19 cellular contexts compared by ENCODE assay signal in the genomic region with DNA sequence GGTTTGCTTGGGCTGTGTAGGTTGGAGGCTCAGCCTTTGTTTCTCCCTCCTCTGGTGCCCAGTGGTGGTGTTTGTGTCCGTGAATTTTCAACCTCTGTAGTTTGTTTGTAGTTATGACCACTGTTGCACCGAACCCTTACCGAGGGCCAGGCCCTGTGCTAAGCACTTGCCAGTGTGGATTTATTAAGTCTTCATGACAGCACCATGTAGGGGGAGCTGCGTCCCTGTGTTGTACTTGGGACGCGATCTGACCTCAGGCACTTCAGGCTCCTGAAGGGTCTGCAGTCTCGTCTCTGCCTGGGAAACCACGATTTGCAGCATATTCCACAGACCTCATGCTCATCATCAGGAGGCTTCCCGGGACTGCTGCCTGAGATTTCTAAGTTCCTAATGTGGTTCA.
"Had no signal": no experiment of that assay in that cellular context is flagged by ENCODE, and none has a peak within 500 bp of the region (broad histone marks: within the 10 kb centered on the region; RNA-seq: fewer than 3 reads in every experiment).

No MANE protein-coding gene starts in this region.

- H3K27ac Mint-ChIP-seq: activated naive CD8-positive, alpha-beta T cell treated with anti-CD3 and anti-CD28 coated beads for 36 hours; endodermal cell; stimulated activated naive CD8-positive, alpha-beta T cell treated with anti-CD3 and anti-CD28 coated beads, Interleukin-15, amount 100 ng/mL, for 72 hours had no signal

- ATAC-seq: left cardiac atrium; naive thymus-derived CD8-positive, alpha-beta T cell; stimulated activated naive CD8-positive, alpha-beta T cell treated with anti-CD3 and anti-CD28 coated beads, Interleukin-15, amount 100 ng/mL, for 72 hours; upper lobe of right lung had no signal

- H3K36me3 ChIP-seq: upper lobe of right lung had no signal

- H3K9me3 Mint-ChIP-seq: activated naive CD8-positive, alpha-beta T cell treated with anti-CD3 and anti-CD28 coated beads for 36 hours; endodermal cell; naive thymus-derived CD8-positive, alpha-beta T cell; stimulated activated naive CD8-positive, alpha-beta T cell treated with anti-CD3 and anti-CD28 coated beads, Interleukin-15, amount 100 ng/mL, for 72 hours had no signal

- H3K27ac ChIP-seq: epithelial cell of prostate, hepatocyte, neutrophil, parathyroid adenoma, upper lobe of right lung, VCaP had no signal

- H3K9me3 ChIP-seq: neutrophil, upper lobe of right lung had no signal

- H3K4me2 ChIP-seq: hepatocyte had no signal

- DNase-seq: activated CD4-positive, alpha-beta T cell treated with anti-CD3 and anti-CD28 coated beads for 1 hour; activated naive CD8-positive, alpha-beta T cell treated with anti-CD3 and anti-CD28 coated beads for 36 hours; amniotic stem cell; dermis blood vessel endothelial cell; endodermal cell; foreskin fibroblast; left cardiac atrium; mesenchymal stem cell; naive thymus-derived CD8-positive, alpha-beta T cell; stimulated activated CD4-positive, alpha-beta T cell treated with anti-CD3 and anti-CD28 coated beads, Interleukin-1b, Interleukin-23, amount 100 ng/mL, for 48 hours; stimulated activated naive CD8-positive, alpha-beta T cell treated with anti-CD3 and anti-CD28 coated beads, Interleukin-15, amount 100 ng/mL, for 72 hours; SW 1271; T-helper 2 cell; upper lobe of right lung had no signal

- H3K4me3 ChIP-seq: hepatocyte, upper lobe of right lung had no signal

- H3K9ac ChIP-seq: parathyroid adenoma had no signal

- H3K27me3 ChIP-seq: hepatocyte, neutrophil, upper lobe of right lung had no signal

- H3K4me3 Mint-ChIP-seq: activated naive CD8-positive, alpha-beta T cell treated with anti-CD3 and anti-CD28 coated beads for 36 hours; endodermal cell; stimulated activated naive CD8-positive, alpha-beta T cell treated with anti-CD3 and anti-CD28 coated beads, Interleukin-15, amount 100 ng/mL, for 72 hours had no signal

- H3K27me3 Mint-ChIP-seq: activated naive CD8-positive, alpha-beta T cell treated with anti-CD3 and anti-CD28 coated beads for 36 hours; naive thymus-derived CD8-positive, alpha-beta T cell; stimulated activated naive CD8-positive, alpha-beta T cell treated with anti-CD3 and anti-CD28 coated beads, Interleukin-15, amount 100 ng/mL, for 72 hours had no signal
